8 cellular contexts compared by ENCODE assay signal in genomic region chr7:55641273-55641691, GRCh38.
A peak's percentile ranks its signal among the peaks of the same experiment; 100 is the strongest.
DNase-seq lines count a peak whose midpoint lies in the region; ATAC-seq and TF ChIP-seq lines count a peak whose summit lies in the region.

No MANE protein-coding gene starts in this region.

- peaks cover 15% of the 10 kb centered on the region for H3K27me3 Mint-ChIP-seq in chondrocyte (ENCODE audit: low read depth)

- peak overlapping the region in 2 of 11 experiments; percentile 18 to 35; a peak in 2 of 22 replicates for H3K9ac ChIP-seq in BLaER1 treated with 17β-estradiol and CSF1 and Interleukin-3, amounts not matched to agents 10 nM and 100 nM
- no peak overlapping the region for H3K9ac ChIP-seq in SU-DHL-6 (ENCODE audit: low read length)

- no peak overlapping the region for H2AFZ ChIP-seq in SU-DHL-6 (ENCODE audit: low read depth, low read length, severe bottlenecking)

- H3K27me3 ChIP-seq in BLaER1 treated with 17β-estradiol and CSF1 and Interleukin-3, amounts not matched to agents 10 nM and 100 nM, result no peaks in the 10 kb centered on the region
- no peaks in the 10 kb centered on the region for H3K27me3 ChIP-seq in SU-DHL-6 (ENCODE audit: low read length)

- peaks cover 0 to 14% (median 7%) of the 10 kb centered on the region in 11 experiments; a peak in 13 of 22 replicates for H3K9me3 ChIP-seq in BLaER1 treated with 17β-estradiol and CSF1 and Interleukin-3, amounts not matched to agents 10 nM and 100 nM (replicated peaks in 1 of 11)
- no peaks in the 10 kb centered on the region for H3K9me3 ChIP-seq in SU-DHL-6 (ENCODE audit: insufficient read depth, low read length)

- H3K79me2 ChIP-seq in SU-DHL-6 (ENCODE audit: insufficient read depth, low read length), result no peaks in the 10 kb centered on the region

- H3K36me3 Mint-ChIP-seq in chondrocyte (ENCODE audit: low read depth), result no peaks in the 10 kb centered on the region

- no peak overlapping the region for H3K27ac Mint-ChIP-seq in chondrocyte (ENCODE audit: unreplicated experiment)

- H3K27ac ChIP-seq in BLaER1 treated with 17β-estradiol and CSF1 and Interleukin-3, amounts not matched to agents 10 nM and 100 nM, result no peak overlapping the region; a peak in 1 of 22 replicates
- H3K27ac ChIP-seq in SU-DHL-6 (ENCODE audit: low read depth, low read length), result no peak overlapping the region

- H3K4me3 ChIP-seq in BLaER1 treated with 17β-estradiol and CSF1 and Interleukin-3, amounts not matched to agents 10 nM and 100 nM, result no peak overlapping the region
- H3K4me3 ChIP-seq in SU-DHL-6 (ENCODE audit: insufficient read depth, low read length, poor library complexity, severe bottlenecking), result no peak overlapping the region

- H3K4me1 Mint-ChIP-seq in chondrocyte (ENCODE audit: low read depth), result peaks cover 3% of the 10 kb centered on the region

- ATAC-seq in GM18520 (IDR thresholded peaks at IDR 0.05; ENCODE audit: unreplicated experiment) (peak; percentile 77), HG02970 (IDR thresholded peaks at IDR 0.05; ENCODE audit: low FRiP score, unreplicated experiment) (peak; percentile 69), left lobe of liver (peak; percentile 100)
- peak; percentile 77 for ATAC-seq in stimulated activated naive CD8-positive, alpha-beta T cell treated with anti-CD3 and anti-CD28 coated beads, Interleukin-15, Interleukin-2, amounts not matched to agents 100 U/mL and 50 U/mL, for 24 hours

- no peaks in the 10 kb centered on the region for H4K20me1 ChIP-seq in BLaER1 treated with 17β-estradiol and CSF1 and Interleukin-3, amounts not matched to agents 10 nM and 100 nM
- no peaks in the 10 kb centered on the region for H4K20me1 ChIP-seq in SU-DHL-6 (ENCODE audit: low read depth, low read length)

- DNase-seq in NCI-H146 (lab: John Stamatoyannopoulos, UW), result peak; percentile 78
- DNase-seq in chondrocyte (ENCODE audit: low spot score), result no peak
- DNase-seq in left lobe of liver (ENCODE audit: low spot score), result no peak
- peak; percentile 13 for DNase-seq in stimulated activated naive CD8-positive, alpha-beta T cell treated with anti-CD3 and anti-CD28 coated beads, Interleukin-15, Interleukin-2, amounts not matched to agents 100 U/mL and 50 U/mL, for 24 hours

- no peaks in the 10 kb centered on the region for H3F3A ChIP-seq in SU-DHL-6 (ENCODE audit: insufficient read depth)

- peaks cover 5% of the 10 kb centered on the region for H3K9me3 Mint-ChIP-seq in chondrocyte (ENCODE audit: low read depth)

- TF ChIP-seq CTCF in SU-DHL-6 (IDR thresholded peaks at IDR 0.05; ENCODE audit: insufficient read depth, low read length, poor library complexity, severe bottlenecking) (peak; percentile 75), chondrocyte (IDR thresholded peaks at IDR 0.05) (peak; percentile 89)

- H3K4me1 ChIP-seq in BLaER1 treated with 17β-estradiol and CSF1 and Interleukin-3, amounts not matched to agents 10 nM and 100 nM, result peaks cover 7 to 17% (median 9%) of the 10 kb centered on the region in 10 experiments

- peak overlapping the region; percentile 16 to 59 (median 45) for H3K4me2 ChIP-seq in BLaER1 treated with 17β-estradiol and CSF1 and Interleukin-3, amounts not matched to agents 10 nM and 100 nM
- no peak overlapping the region for H3K4me2 ChIP-seq in SU-DHL-6 (ENCODE audit: low read depth, low read length, poor library complexity, severe bottlenecking)

- H3K9me2 ChIP-seq in SU-DHL-6 (replicated peaks; ENCODE audit: insufficient read depth, low read length), result no peaks in the 10 kb centered on the region

- no peak overlapping the region for H3K4me3 Mint-ChIP-seq in chondrocyte (ENCODE audit: unreplicated experiment)

- no peaks in the 10 kb centered on the region for H3K36me3 ChIP-seq in BLaER1 treated with 17β-estradiol and CSF1 and Interleukin-3, amounts not matched to agents 10 nM and 100 nM
- H3K36me3 ChIP-seq in SU-DHL-6 (ENCODE audit: low read length), result no peaks in the 10 kb centered on the region

Comparison
In these comparisons a context has a peak if more than half of its experiments do, and no peak if none do; other contexts are left out.
1. DNase-seq: peak in NCI-H146 (single experiment) and stimulated activated naive CD8-positive, alpha-beta T cell treated with anti-CD3 and anti-CD28 coated beads, Interleukin-15, Interleukin-2, amounts not matched to agents 100 U/mL and 50 U/mL, for 24 hours (single experiment); none in chondrocyte (single experiment) and left lobe of liver (single experiment).
2. Peak in every context shown above with its lines, with median percentiles within 50 percentile points of each other: ATAC-seq.